Comparison of ENCODE assay signal across 1 cellular context in genomic region chr15:66679657-66680108, GRCh38.
TF ChIP-seq lines count a peak whose summit lies in the region.

No MANE protein-coding gene starts in this region.

TF ChIP-seq in SK-N-SH, 30 proteins besides CTCF, POLR2A, EP300 and RAD21 (continued from another document):
- no peak for TF ChIP-seq REST (IDR thresholded peaks at IDR 0.05; ENCODE audit: low read depth, low read length)
- 0 out of 2 replicates have a peak, but pooled peaks have one; percentile 19 for TF ChIP-seq POLR2AphosphoS5 (IDR thresholded peaks at IDR 0.05; ENCODE audit: low read depth, low read length)
- peak; percentile 54; the same call in 1 of the 2 replicates for TF ChIP-seq MXI1 (IDR thresholded peaks at IDR 0.05; ENCODE audit: low read depth, low read length)
- peak; percentile 22; the same call in 1 of the 2 replicates for TF ChIP-seq TCF12 (IDR thresholded peaks at IDR 0.05)
- no peak for TF ChIP-seq NRF1 (IDR thresholded peaks at IDR 0.05; ENCODE audit: low read depth, low read length)
- TF ChIP-seq IRF3 (IDR thresholded peaks at IDR 0.05; ENCODE audit: low read depth, low read length): no peak
- TF ChIP-seq EZH2phosphoT487 (IDR thresholded peaks at IDR 0.05; ENCODE audit: borderline replicate concordance, low read depth): no peak
- TF ChIP-seq SMC3 (IDR thresholded peaks at IDR 0.05; ENCODE audit: low read depth, low read length): peak; percentile 19; the same call in 1 of the 2 replicates
- no peak for TF ChIP-seq YY1 (IDR thresholded peaks at IDR 0.05; ENCODE audit: low read depth)
- TF ChIP-seq, protein P1, sequence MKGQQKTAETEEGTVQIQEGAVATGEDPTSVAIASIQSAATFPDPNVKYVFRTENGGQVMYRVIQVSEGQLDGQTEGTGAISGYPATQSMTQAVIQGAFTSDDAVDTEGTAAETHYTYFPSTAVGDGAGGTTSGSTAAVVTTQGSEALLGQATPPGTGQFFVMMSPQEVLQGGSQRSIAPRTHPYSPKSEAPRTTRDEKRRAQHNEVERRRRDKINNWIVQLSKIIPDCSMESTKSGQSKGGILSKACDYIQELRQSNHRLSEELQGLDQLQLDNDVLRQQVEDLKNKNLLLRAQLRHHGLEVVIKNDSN (IDR thresholded peaks at IDR 0.05; ENCODE audit: borderline replicate concordance, low read depth): no peak
- TF ChIP-seq GABPA (IDR thresholded peaks at IDR 0.05; ENCODE audit: low read depth): no peak
- no peak for TF ChIP-seq NFIC (IDR thresholded peaks at IDR 0.05; ENCODE audit: borderline replicate concordance)
- peak; percentile 80 for TF ChIP-seq CHD2 (IDR thresholded peaks at IDR 0.05; ENCODE audit: low read length, partially characterized antibody)
- TF ChIP-seq FOSL2 (IDR thresholded peaks at IDR 0.05; ENCODE audit: borderline replicate concordance, low read depth): no peak
- no peak for TF ChIP-seq RXRA (IDR thresholded peaks at IDR 0.05; ENCODE audit: borderline replicate concordance, low read depth)
